27 cellular contexts compared by ENCODE assay signal in genomic region chr4:14878681-14879080, GRCh38.
"Had no signal": no experiment of that assay in that cellular context is flagged by ENCODE, and none has a peak within 500 bp of the region (broad histone marks: within the 10 kb centered on the region; RNA-seq: fewer than 3 reads in every experiment).

No MANE protein-coding gene starts in this region.

- H3K4me1 ChIP-seq: gastrocnemius medialis, neural progenitor cell, prostate gland had no signal

- H3K9me3 ChIP-seq: gastrocnemius medialis, mucosa of descending colon, prostate gland, sigmoid colon, thoracic aorta, tibial nerve, upper lobe of left lung had no signal

- H3K4me3 Mint-ChIP-seq: mesothelial cell of epicardium; naive thymus-derived CD8-positive, alpha-beta T cell; neural progenitor cell; stimulated activated naive B cell treated with anti-CD40 and anti-IgM and Interleukin-4, amounts not matched to agents 10 μg/mL and 1 μg/mL and 100 μg/mL, for 72 hours; stimulated activated naive CD8-positive, alpha-beta T cell treated with anti-CD3 and anti-CD28 coated beads, Interleukin-15, Interleukin-2, amounts not matched to agents 100 ng/mL and 50 ng/mL, for 24 hours had no signal

- H3K4me2 ChIP-seq: neural progenitor cell had no signal

- H3K27me3 ChIP-seq: gastrocnemius medialis, neural progenitor cell, sigmoid colon, tibial nerve, upper lobe of left lung had no signal

- FAIRE-seq: kidney, urothelium cell line had no signal

- H3K4me3 ChIP-seq: gastrocnemius medialis, mucosa of descending colon, neural progenitor cell, prostate gland, sigmoid colon, skin epidermis, thoracic aorta, tibial nerve, upper lobe of left lung had no signal

- H3K36me3 ChIP-seq: gastrocnemius medialis, neural progenitor cell, prostate gland, sigmoid colon, thoracic aorta, tibial nerve, upper lobe of left lung had no signal

- DNase-seq: cerebellar nuclear complex; cortex of kidney; effector CD4-positive, alpha-beta T cell; foreskin fibroblast; gastrocnemius medialis; head of caudate nucleus; kidney; mesenchymal stem cell; mucosa of descending colon; naive thymus-derived CD8-positive, alpha-beta T cell; nucleus accumbens; right cardiac atrium; sigmoid colon; stimulated activated CD4-positive, alpha-beta T cell treated with anti-CD3 and anti-CD28 coated beads, Interleukin-15, amount 100 ng/mL, for 24 hours; stimulated activated CD4-positive, alpha-beta T cell treated with anti-CD3 and anti-CD28 coated beads, Interleukin-2, amount 100 ng/mL, for 48 hours; stimulated activated naive B cell treated with anti-CD40 and anti-IgM and Interleukin-4, amounts not matched to agents 10 μg/mL and 1 μg/mL and 100 μg/mL, for 72 hours; upper lobe of left lung had no signal

- H3K9ac ChIP-seq: neural progenitor cell had no signal

- H3K27me3 Mint-ChIP-seq: naive thymus-derived CD8-positive, alpha-beta T cell; stimulated activated naive CD8-positive, alpha-beta T cell treated with anti-CD3 and anti-CD28 coated beads, Interleukin-15, Interleukin-2, amounts not matched to agents 100 ng/mL and 50 ng/mL, for 24 hours had no signal

- H3K27ac ChIP-seq: gastrocnemius medialis, neural progenitor cell, prostate gland, thoracic aorta, tibial nerve had no signal

- H3K36me3 Mint-ChIP-seq: mesothelial cell of epicardium; naive thymus-derived CD8-positive, alpha-beta T cell; neural progenitor cell; stimulated activated naive B cell treated with anti-CD40 and anti-IgM and Interleukin-4, amounts not matched to agents 10 μg/mL and 1 μg/mL and 100 μg/mL, for 72 hours had no signal

- H3K9me3 Mint-ChIP-seq: mesothelial cell of epicardium; neural progenitor cell; stimulated activated naive CD8-positive, alpha-beta T cell treated with anti-CD3 and anti-CD28 coated beads, Interleukin-15, Interleukin-2, amounts not matched to agents 100 ng/mL and 50 ng/mL, for 24 hours had no signal

- ATAC-seq: esophagus mucosa; gastrocnemius medialis; left lobe of liver; mucosa of descending colon; naive thymus-derived CD8-positive, alpha-beta T cell; stimulated activated naive B cell treated with anti-CD40 and anti-IgM and Interleukin-4, amounts not matched to agents 10 μg/mL and 1 μg/mL and 100 μg/mL, for 72 hours had no signal

- H3K27ac Mint-ChIP-seq: mesothelial cell of epicardium; neural progenitor cell; stimulated activated naive B cell treated with anti-CD40 and anti-IgM and Interleukin-4, amounts not matched to agents 10 μg/mL and 1 μg/mL and 100 μg/mL, for 72 hours; stimulated activated naive CD8-positive, alpha-beta T cell treated with anti-CD3 and anti-CD28 coated beads, Interleukin-15, Interleukin-2, amounts not matched to agents 100 ng/mL and 50 ng/mL, for 24 hours had no signal

- H2AFZ ChIP-seq: neural progenitor cell had no signal
